34 cellular contexts compared by ENCODE assay signal in the genomic region with DNA sequence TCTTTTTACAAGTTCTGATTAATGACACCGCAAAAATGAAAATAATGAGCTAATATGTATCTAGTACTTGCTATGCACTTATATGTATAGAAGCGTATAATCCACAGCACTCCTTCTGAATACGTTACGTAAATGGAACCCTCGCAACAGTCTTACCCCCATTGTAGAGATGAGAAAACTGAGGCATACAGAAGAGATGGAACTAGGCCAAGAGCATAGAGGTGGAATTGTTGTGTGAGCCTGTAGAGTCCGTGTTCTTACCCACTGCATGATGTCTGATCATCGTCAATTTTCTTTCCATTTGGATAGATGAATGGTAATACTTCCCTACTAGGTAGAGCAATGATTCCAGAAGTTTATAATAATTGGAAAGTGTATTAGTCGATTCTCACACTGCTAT.
"Had no signal": no experiment of that assay in that cellular context is flagged by ENCODE, and none has a peak within 500 bp of the region (broad histone marks: within the 10 kb centered on the region; RNA-seq: fewer than 3 reads in every experiment).

No MANE protein-coding gene starts in this region.

- ATAC-seq: activated naive CD4-positive, alpha-beta T cell treated with anti-CD3 and anti-CD28 coated beads, Interleukin-2, amount 50 U/mL, for 72 hours; activated naive CD8-positive, alpha-beta T cell treated with anti-CD3 and anti-CD28 coated beads, Interleukin-2, amount 50 U/mL, for 24 hours; activated T-cell treated with anti-CD3 and anti-CD28 coated beads, Interleukin-2, amount 50 U/mL, for 4 hours; activated T-cell treated with anti-CD3 and anti-CD28 coated beads, Interleukin-2, amount 50 U/mL, for 72 hours; activated T-helper 17 cell treated with anti-CD3 and anti-CD28 coated beads, Interleukin-2, amount 50 U/mL, for 72 hours; body of pancreas had no signal

- H3K27me3 ChIP-seq: adrenal gland, ascending aorta, body of pancreas, brain microvascular endothelial cell, breast epithelium, cardiac muscle cell had no signal

- H3K9me3 ChIP-seq: adrenal gland, ascending aorta, body of pancreas, breast epithelium had no signal

- H3K4me3 ChIP-seq: adrenal gland, ascending aorta, body of pancreas, breast epithelium, cardiac muscle cell had no signal

- FAIRE-seq: astrocyte, bronchial epithelial cell had no signal

- H3K36me3 ChIP-seq: adrenal gland, ascending aorta, brain microvascular endothelial cell, breast epithelium, cardiac muscle cell had no signal

- H3K4me1 ChIP-seq: adrenal gland, body of pancreas, breast epithelium had no signal

- H3K27ac ChIP-seq: adrenal gland, ascending aorta, body of pancreas, brain microvascular endothelial cell, breast epithelium, cardiac muscle cell had no signal

- DNase-seq: activated effector memory CD4-positive, alpha-beta T cell treated with anti-CD3 and anti-CD28 coated beads, Interleukin-2, amount 50 U/mL, for 16 hours; activated effector memory CD4-positive, alpha-beta T cell treated with Interleukin-2 at 50 U/mL for 16 hours; activated gamma-delta T cell; activated gamma-delta T cell treated with Interleukin-2 at 50 U/mL for 16 hours; activated naive CD4-positive, alpha-beta T cell; activated naive CD4-positive, alpha-beta T cell treated with anti-CD3 and anti-CD28 coated beads for 36 hours; activated naive CD4-positive, alpha-beta T cell treated with anti-CD3 and anti-CD28 coated beads, Interleukin-2, amount 10 ng/mL, durations not matched to agents 7 days and 5 days; activated naive CD4-positive, alpha-beta T cell treated with anti-CD3 and anti-CD28 coated beads, Interleukin-2, amount 50 U/mL, for 16 hours; activated naive CD4-positive, alpha-beta T cell treated with Interleukin-2 at 50 U/mL for 16 hours; activated naive CD8-positive, alpha-beta T cell treated with anti-CD3 and anti-CD28 coated beads for 36 hours; activated naive CD8-positive, alpha-beta T cell treated with anti-CD3 and anti-CD28 coated beads, Interleukin-2, amount 10 ng/mL, durations not matched to agents 7 days and 5 days; activated naive CD8-positive, alpha-beta T cell treated with anti-CD3 and anti-CD28 coated beads, Interleukin-2, amount 50 U/mL, for 24 hours; activated T-cell treated with anti-CD3 and anti-CD28 coated beads, Interleukin-2, amount 50 U/mL, for 1 hour; activated T-cell treated with anti-CD3 and anti-CD28 coated beads, Interleukin-2, amount 50 U/mL, for 24 hours; activated T-cell treated with anti-CD3 and anti-CD28 coated beads, Interleukin-2, amount 50 U/mL, for 4 hours; activated T-cell treated with anti-CD3 and anti-CD28 coated beads, Interleukin-2, amount 50 U/mL, for 48 hours; activated T-cell treated with anti-CD3 and anti-CD28 coated beads, Interleukin-2, amount 50 U/mL, for 72 hours; adrenal gland; amniotic stem cell; amygdala; anterior cingulate cortex; aorta; body of pancreas; brain microvascular endothelial cell; caudate nucleus; central memory CD4-positive, alpha-beta T cell; cerebellar nuclear complex had no signal
